Comparison of ENCODE assay signal across 16 cellular contexts in the genomic region with DNA sequence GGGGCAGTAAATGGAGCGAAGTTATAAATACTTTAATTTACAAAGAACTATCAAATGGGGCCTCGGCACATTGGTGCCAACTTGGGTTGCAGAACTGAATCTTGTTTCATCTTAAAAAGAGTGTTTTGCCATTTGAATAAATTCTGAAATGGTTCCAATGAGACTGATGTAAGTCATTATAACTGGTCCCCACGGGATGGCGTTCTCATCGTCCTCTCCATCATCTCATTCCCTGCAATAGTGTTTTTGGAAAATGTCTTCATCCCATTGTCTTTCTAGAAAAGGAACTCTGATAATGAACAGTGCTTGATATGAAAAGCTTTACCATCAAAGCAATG.
DNase-seq lines count a peak whose midpoint lies in the region; FAIRE-seq and TF ChIP-seq lines count a peak whose summit lies in the region.
"Had no signal": no experiment of that assay in that cellular context is flagged by ENCODE, and none has a peak within 500 bp of the region (broad histone marks: within the 10 kb centered on the region; RNA-seq: fewer than 3 reads in every experiment).

No MANE protein-coding gene starts in this region.

- no peak overlapping the region for H3K27ac ChIP-seq in DOHH2 (ENCODE audit: low read depth, low read length)
- H3K27ac ChIP-seq in cingulate gyrus (ENCODE audit: low read depth, low read length) = peak overlapping the region; percentile 89
- H3K27ac ChIP-seq in temporal lobe (ENCODE audit: low read depth, low read length) = peak overlapping the region; percentile 87
- H3K27ac ChIP-seq: GM23248 had no signal

- no peaks in the 10 kb centered on the region for H3K79me2 ChIP-seq in DOHH2 (ENCODE audit: control insufficient read depth, low read length)

- H3F3A ChIP-seq in DOHH2 (ENCODE audit: control insufficient read depth, insufficient read depth) = no peaks in the 10 kb centered on the region

- no peaks in the 10 kb centered on the region for H3K27me3 ChIP-seq in DOHH2 (ENCODE audit: control insufficient read depth, low read length)
- H3K27me3 ChIP-seq: BE2C had no signal

- no peak overlapping the region for H3K4me3 ChIP-seq in DOHH2 (ENCODE audit: low read length)
- H3K4me3 ChIP-seq: GM23248 had no signal

- peak; percentile 53 for DNase-seq in inferior parietal cortex (ENCODE audit: extremely low spot score)
- no peak for DNase-seq in activated T-cell treated with anti-CD3 and anti-CD28 coated beads for 4 hours
- DNase-seq in D721Med (ENCODE audit: insufficient read length, low spot score) = no peak
- DNase-seq in globus pallidus (ENCODE audit: low spot score) = no peak
- DNase-seq: BE2C; CD8-positive, alpha-beta T cell; COR-L47; DMS53; GM23248; H7 had no signal

- H3K9me2 ChIP-seq in DOHH2 (replicated peaks; ENCODE audit: control insufficient read depth, low read length) = no peaks in the 10 kb centered on the region

- H3K36me3 ChIP-seq in DOHH2 (ENCODE audit: control insufficient read depth, low read length) = no peaks in the 10 kb centered on the region
- H3K36me3 ChIP-seq: BE2C had no signal

- H3K4me2 ChIP-seq in DOHH2 (ENCODE audit: low read length) = no peak overlapping the region

- TF ChIP-seq CTCF in DOHH2 (IDR thresholded peaks at IDR 0.05; ENCODE audit: low read depth, low read length, poor library complexity, severe bottlenecking) (peak; percentile 1), D721Med (IDR thresholded peaks at IDR 0.05; ENCODE audit: insufficient read depth, missing control alignments) (no peak)

- FAIRE-seq in D721Med (lab: Jason Lieb, UNC) = no peak
- FAIRE-seq: A204.1, HepG2, HTR-8/SVneo had no signal

- H3K9me3 ChIP-seq in DOHH2 (ENCODE audit: control insufficient read depth, insufficient read depth, low read length) = no peaks in the 10 kb centered on the region
- H3K9me3 ChIP-seq: BE2C had no signal

- no peaks in the 10 kb centered on the region for H4K20me1 ChIP-seq in DOHH2 (ENCODE audit: control insufficient read depth, insufficient read depth, low read depth, low read length)

- H3K4me1 ChIP-seq in DOHH2 (ENCODE audit: control insufficient read depth, low read length) = no peaks in the 10 kb centered on the region
